ENCODE assay signal across 35 cellular contexts in genomic region chr12:81863406-81863805, GRCh38.
DNase-seq lines count a peak whose midpoint lies in the region; ATAC-seq and TF ChIP-seq lines count a peak whose summit lies in the region.
"Had no signal": no experiment of that assay in that cellular context is flagged by ENCODE, and none has a peak within 500 bp of the region (broad histone marks: within the 10 kb centered on the region; RNA-seq: fewer than 3 reads in every experiment).

No MANE protein-coding gene starts in this region.

- H3K4ac ChIP-seq in mesenchymal stem cell (ENCODE audit: low read depth in 1 of 2, low read length in 2 of 2): no peak overlapping the region

- H4K91ac ChIP-seq in mesenchymal stem cell (ENCODE audit: low read length): no peak overlapping the region

- no peak overlapping the region for H3K9ac ChIP-seq in mesenchymal stem cell (ENCODE audit: low read length)

- no peak overlapping the region for H2BK120ac ChIP-seq in mesenchymal stem cell (ENCODE audit: low read depth, low read length)

- intact Hi-C loops in left colon (cut with DNase I, micrococcal nuclease) (no loop called here), heart left ventricle (cut with DNase I) (no loop called here)

- no peak overlapping the region for H2BK15ac ChIP-seq in mesenchymal stem cell (ENCODE audit: low read depth, poor library complexity, severe bottlenecking)

- H3K36me3 ChIP-seq in mesenchymal stem cell (ENCODE audit: control insufficient read depth in 1 of 2, insufficient read depth in 2 of 2, low read depth in 1 of 2, low read length in 2 of 2) (no peaks in the 10 kb centered on the region), heart left ventricle (no peaks in the 10 kb centered on the region)
- H3K36me3 ChIP-seq: cardiac muscle cell, colonic mucosa, MG63 had no signal

- no peak overlapping the region for H3K4me2 ChIP-seq in mesenchymal stem cell (ENCODE audit: low read length, poor library complexity, severe bottlenecking)

- H3K4me1 ChIP-seq in mesenchymal stem cell (ENCODE audit: control insufficient read depth, insufficient read depth, low read depth, low read length): no peaks in the 10 kb centered on the region
- H3K4me1 ChIP-seq in heart left ventricle: no peaks in the 10 kb centered on the region
- H3K4me1 ChIP-seq: colonic mucosa had no signal

- no peak for ATAC-seq in left colon
- ATAC-seq in heart left ventricle: no peak
- ATAC-seq: activated CD8-positive, alpha-beta T cell treated with anti-CD3 and anti-CD28 coated beads for 36 hours; activated T-helper 17 cell treated with anti-CD3 and anti-CD28 coated beads, Interleukin-2, amount 50 U/mL, for 72 hours; mucosa of descending colon; natural killer cell; Panc1 had no signal

- H2AK5ac ChIP-seq in mesenchymal stem cell (ENCODE audit: low read length, severe bottlenecking): no peak overlapping the region

- H3K18ac ChIP-seq in mesenchymal stem cell (ENCODE audit: low read depth in 1 of 2, low read length in 2 of 2): no peak overlapping the region

- no peak overlapping the region for H3K14ac ChIP-seq in mesenchymal stem cell (ENCODE audit: low read length in 2 of 2)

- H2BK5ac ChIP-seq in mesenchymal stem cell (ENCODE audit: low read depth, low read length, poor library complexity, severe bottlenecking): no peak overlapping the region

- no peaks in the 10 kb centered on the region for H3K79me1 ChIP-seq in mesenchymal stem cell (replicated peaks; ENCODE audit: low read length, poor library complexity, severe bottlenecking)

- H3K27ac ChIP-seq in mesenchymal stem cell (ENCODE audit: low read length, poor library complexity, severe bottlenecking): no peak overlapping the region
- no peak overlapping the region for H3K27ac ChIP-seq in heart left ventricle
- H3K27ac ChIP-seq: C4-2B, cardiac muscle cell, colonic mucosa, skin epidermis had no signal

- no peak overlapping the region for H3K23ac ChIP-seq in mesenchymal stem cell (ENCODE audit: low read length in 2 of 2)

- no peak for TF ChIP-seq POLR2A in heart left ventricle (IDR thresholded peaks at IDR 0.05)

- 48% methylated on average over 1 of the region's 1 CpG for WGBS in mesenchymal stem cell
- WGBS in heart left ventricle, 4 donors: 45 to 66% (median 48%) methylated on average over 1 of the region's 1 CpG

- H3K27me3 ChIP-seq in mesenchymal stem cell (ENCODE audit: control insufficient read depth in 1 of 2, insufficient read depth in 1 of 2, low read length in 2 of 2) (no peaks in the 10 kb centered on the region), heart left ventricle (no peaks in the 10 kb centered on the region)
- H3K27me3 ChIP-seq: cardiac muscle cell, colonic mucosa, MG63 had no signal

- H3K9me3 ChIP-seq in mesenchymal stem cell (ENCODE audit: control insufficient read depth, low read length): no peaks in the 10 kb centered on the region
- H3K9me3 ChIP-seq in heart left ventricle: no peaks in the 10 kb centered on the region
- H3K9me3 ChIP-seq: colonic mucosa, MG63, mucosa of descending colon had no signal

- no peak overlapping the region for H4K8ac ChIP-seq in mesenchymal stem cell (ENCODE audit: low read length)

- H3K4me3 ChIP-seq in epithelial cell of proximal tubule (ENCODE audit: low read depth, low read length): no peak overlapping the region
- H3K4me3 ChIP-seq in mesenchymal stem cell (ENCODE audit: insufficient read depth in 1 of 2, low read depth in 1 of 2, low read length in 2 of 2): no peak overlapping the region
- H3K4me3 ChIP-seq in heart left ventricle: no peak overlapping the region
- H3K4me3 ChIP-seq: cardiac muscle cell, colonic mucosa, lung, MG63, mucosa of descending colon, skin epidermis had no signal

- in situ Hi-C loops in ACHN (cut with HindIII; ENCODE audit: low pct_ligation_motif_present, low pct_unique_long_range_greater_than_20kb, low sequenced_read_pairs) (no loop called here), SK-MEL-5 (cut with HindIII; ENCODE audit: low pct_unique_long_range_greater_than_20kb, low sequenced_read_pairs) (no loop called here)

- no peak overlapping the region for H2BK12ac ChIP-seq in mesenchymal stem cell (ENCODE audit: low read length in 2 of 2)

- no peak overlapping the region for H2AFZ ChIP-seq in mesenchymal stem cell (ENCODE audit: low read depth, low read length)

- DNase-seq in ACHN (peak; percentile 49), SK-MEL-5 (ENCODE audit: low read depth, low spot score) (peak; percentile 3), epithelial cell of proximal tubule (ENCODE audit: low read depth) (peak; percentile 89), mesenchymal stem cell (peak; percentile 4), left colon (no peak), NK-92 (lab: John Stamatoyannopoulos, UW; ENCODE audit: unreplicated experiment) (no peak), NCI-H748 (lab: John Stamatoyannopoulos, UW; ENCODE audit: unreplicated experiment) (no peak), heart left ventricle (no peak)
- DNase-seq: 8988T; activated CD4-positive, alpha-beta T cell treated with anti-CD3 and anti-CD28 coated beads for 1 hour; activated CD8-positive, alpha-beta T cell treated with anti-CD3 and anti-CD28 coated beads for 36 hours; amniotic stem cell; colonic mucosa; COR-L47; DND-41; effector CD8-positive, alpha-beta T cell; erythroblast; GF-D8; GOT3; head of caudate nucleus; KG1; MG63; mucosa of descending colon; natural killer cell; NCI-H1417; NCI-H2081; NCI-H526; SHP77 treated with DMSO at 0.1 percent for 48 hours; stimulated activated naive CD4-positive, alpha-beta T cell had no signal

- TF ChIP-seq CTCF in epithelial cell of proximal tubule (conservative IDR thresholded peaks at IDR 0.05; ENCODE audit: low read depth, low read length): no peak
- TF ChIP-seq CTCF in heart left ventricle (IDR thresholded peaks at IDR 0.05): no peak

Comparison
In these comparisons a context has a peak if more than half of its experiments do, and no peak if none do; other contexts are left out.
1. DNase-seq: peak in ACHN (single experiment), SK-MEL-5 (single experiment), epithelial cell of proximal tubule (single experiment) and mesenchymal stem cell (single experiment); none in left colon (0 of 2), NK-92 (single experiment), NCI-H748 (single experiment) and heart left ventricle (0 of 5).